In the genomic region with DNA sequence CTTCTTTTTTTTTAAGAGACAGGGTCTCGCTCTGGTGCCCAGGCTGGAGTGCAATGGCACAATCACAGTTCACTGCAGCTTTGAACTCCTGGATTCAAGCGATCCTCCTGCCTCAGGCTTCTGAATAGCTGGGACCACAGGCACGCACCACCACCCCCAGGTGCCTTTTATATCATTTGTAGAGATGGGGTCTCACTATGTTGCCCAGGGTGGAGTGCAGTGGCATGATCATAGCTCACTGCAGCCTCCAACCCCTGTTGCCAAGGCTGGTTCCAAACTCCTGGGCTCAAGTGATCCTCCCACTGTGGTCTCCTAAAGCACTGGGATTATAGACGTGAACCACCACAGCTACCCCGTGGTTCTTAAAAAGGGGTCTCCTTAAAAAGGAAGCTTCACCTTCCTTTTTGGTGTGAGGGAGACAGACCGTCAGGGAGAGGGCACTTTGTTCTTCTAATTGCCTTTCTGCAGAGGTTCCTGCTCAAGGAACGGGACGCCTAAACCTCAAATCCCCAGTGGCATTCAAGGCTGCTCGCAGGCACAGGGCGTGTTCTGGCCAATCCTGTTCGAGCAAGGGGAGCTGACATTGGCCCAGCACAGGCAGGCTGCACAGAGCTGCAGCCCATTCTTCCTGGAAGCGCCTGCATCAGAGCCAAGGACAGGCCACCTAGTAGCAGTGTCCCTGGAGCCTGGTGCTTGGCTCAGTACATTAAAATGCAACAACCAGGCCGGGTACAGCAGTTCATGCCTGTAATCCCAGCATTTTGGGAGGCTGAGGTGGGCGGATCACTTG, we compare ENCODE assay signal across 9 cellular contexts.
DNase-seq lines count a peak whose midpoint lies in the region; ATAC-seq, FAIRE-seq and TF ChIP-seq lines count a peak whose summit lies in the region.
"Had no signal": no experiment of that assay in that cellular context is flagged by ENCODE, and none has a peak within 500 bp of the region (broad histone marks: within the 10 kb centered on the region; RNA-seq: fewer than 3 reads in every experiment).

No MANE protein-coding gene starts in this region.

- H4K20me1 ChIP-seq in BLaER1, result no peaks in the 10 kb centered on the region

- peak; percentile 91 for ATAC-seq in Right ventricle myocardium inferior
- ATAC-seq in pancreas, result peak in 3 of 4 donors; percentile 55 to 80 (median 71)
- ATAC-seq in GM18520 (IDR thresholded peaks at IDR 0.05; ENCODE audit: unreplicated experiment), result no peak

- H3K4me1 ChIP-seq in BLaER1 (peaks cover 78% of the 10 kb centered on the region), SJSA1 (replicated peaks) (peaks cover 48% of the 10 kb centered on the region), pancreas (no peaks in the 10 kb centered on the region), prostate gland (replicated peaks) (no peaks in the 10 kb centered on the region)

- H3K9me3 ChIP-seq in BLaER1, result no peaks in the 10 kb centered on the region
- no peaks in the 10 kb centered on the region for H3K9me3 ChIP-seq in SJSA1 (replicated peaks)
- H3K9me3 ChIP-seq in pancreas, result no peaks in the 10 kb centered on the region
- no peaks in the 10 kb centered on the region for H3K9me3 ChIP-seq in prostate gland

- TF ChIP-seq POLR2A in prostate gland (IDR thresholded peaks at IDR 0.05), result no peak

- DNase-seq in SJSA1 (ENCODE audit: low read depth in 1 of 2, low spot score in 2 of 2), result peak; percentile 63 to 84
- peak; percentile 92 for DNase-seq in Right ventricle myocardium inferior (ENCODE audit: missing footprints)
- DNase-seq in pancreas, result no peak
- no peak for DNase-seq in prostate gland (ENCODE audit: low spot score)
- DNase-seq in NCI-H748 (lab: John Stamatoyannopoulos, UW; ENCODE audit: unreplicated experiment), result no peak
- no peak for DNase-seq in glutamatergic neuron
- DNase-seq: activated CD4-positive, alpha-beta T cell treated with anti-CD3 and anti-CD28 coated beads, Interleukin-2, amount 10 ng/mL, durations not matched to agents 7 days and 5 days had no signal

- intact Hi-C loops in Right ventricle myocardium inferior (cut with DNase I) (loop anchor here (5.0 kb wide), 1 partner anchor 150 kb away; no protein-coding TSS in a partner anchor), pancreas (cut with DNase I) (no loop called here), prostate gland (cut with DNase I) (loop anchor here (10.0 kb wide), 1 partner anchor 258 kb away; no protein-coding TSS in a partner anchor)

- H3K4me3 ChIP-seq in BLaER1 (peak overlapping the region; percentile 21; the same call in 1 of the 2 replicates), SJSA1 (no peak overlapping the region), pancreas (no peak overlapping the region), prostate gland (no peak overlapping the region)

- H3K4me1 Mint-ChIP-seq in glutamatergic neuron (ENCODE audit: low read depth, unreplicated experiment), result peaks cover 23% of the 10 kb centered on the region

- TF ChIP-seq CTCF in pancreas (IDR thresholded peaks at IDR 0.05), result no peak
- TF ChIP-seq CTCF in prostate gland (IDR thresholded peaks at IDR 0.05), result no peak
- no peak for TF ChIP-seq CTCF in glutamatergic neuron (IDR thresholded peaks at IDR 0.05; ENCODE audit: partially characterized antibody, unreplicated experiment)

- H3K4me2 ChIP-seq in BLaER1, result peak overlapping the region; percentile 74

- H3K9me3 Mint-ChIP-seq in glutamatergic neuron (ENCODE audit: unreplicated experiment), result peaks cover 2% of the 10 kb centered on the region
- H3K9me3 Mint-ChIP-seq: activated CD4-positive, alpha-beta T cell treated with anti-CD3 and anti-CD28 coated beads, Interleukin-2, amount 10 ng/mL, durations not matched to agents 7 days and 5 days had no signal

- H3K27ac ChIP-seq in BLaER1, result peak overlapping the region; percentile 32; the same call in 1 of the 2 replicates
- no peak overlapping the region for H3K27ac ChIP-seq in SJSA1
- H3K27ac ChIP-seq in pancreas, result no peak overlapping the region
- H3K27ac ChIP-seq in prostate gland, result no peak overlapping the region

- H3K36me3 Mint-ChIP-seq in glutamatergic neuron (ENCODE audit: unreplicated experiment), result no peaks in the 10 kb centered on the region

- WGBS in pancreas, 2 donors, result 66 to 69% methylated on average over 14 of the region's 14 CpGs
- WGBS in prostate gland, result 49% methylated on average over 14 of the region's 14 CpGs

- H3K27me3 Mint-ChIP-seq in glutamatergic neuron (ENCODE audit: unreplicated experiment), result peaks cover 6% of the 10 kb centered on the region

- H3K27me3 ChIP-seq in BLaER1, result no peaks in the 10 kb centered on the region
- H3K27me3 ChIP-seq in SJSA1 (replicated peaks), result no peaks in the 10 kb centered on the region
- no peaks in the 10 kb centered on the region for H3K27me3 ChIP-seq in pancreas
- H3K27me3 ChIP-seq in prostate gland (replicated peaks; ENCODE audit: insufficient read depth), result peaks cover 4% of the 10 kb centered on the region

- no peak overlapping the region for H3K27ac Mint-ChIP-seq in glutamatergic neuron (ENCODE audit: unreplicated experiment)
- H3K27ac Mint-ChIP-seq: activated CD4-positive, alpha-beta T cell treated with anti-CD3 and anti-CD28 coated beads, Interleukin-2, amount 10 ng/mL, durations not matched to agents 7 days and 5 days had no signal

- H3K36me3 ChIP-seq in BLaER1, result no peaks in the 10 kb centered on the region
- no peaks in the 10 kb centered on the region for H3K36me3 ChIP-seq in SJSA1
- H3K36me3 ChIP-seq in pancreas, result no peaks in the 10 kb centered on the region
- no peaks in the 10 kb centered on the region for H3K36me3 ChIP-seq in prostate gland

- H3K9ac ChIP-seq in BLaER1, result no peak overlapping the region

- no peak overlapping the region for H3K4me3 Mint-ChIP-seq in glutamatergic neuron (ENCODE audit: unreplicated experiment)
- H3K4me3 Mint-ChIP-seq: activated CD4-positive, alpha-beta T cell treated with anti-CD3 and anti-CD28 coated beads, Interleukin-2, amount 10 ng/mL, durations not matched to agents 7 days and 5 days had no signal

- no peak for FAIRE-seq in pancreas (lab: Jason Lieb, UNC)

Comparison
In these comparisons a context has a peak if more than half of its experiments do, and no peak if none do; other contexts are left out.
1. DNase-seq: peak in SJSA1 (2 of 2) and Right ventricle myocardium inferior (single experiment); none in pancreas (0 of 6), prostate gland (single experiment), NCI-H748 (single experiment) and glutamatergic neuron (single experiment).
2. intact Hi-C loops: an anchor here in Right ventricle myocardium inferior (5.0 kb wide) and prostate gland (10.0 kb wide); none called in pancreas.